Comparison of ENCODE assay signal across 8 cellular contexts in genomic region chr17:82097187-82097918, GRCh38.
A peak's percentile ranks its signal among the peaks of the same experiment; 100 is the strongest.
DNase-seq lines count a peak whose midpoint lies in the region; ATAC-seq and TF ChIP-seq lines count a peak whose summit lies in the region.

No MANE protein-coding gene starts in this region.

- peaks cover 48% of the 10 kb centered on the region for H3K36me3 ChIP-seq in RWPE2 (ENCODE audit: low read depth)

- H3K4me3 ChIP-seq in RWPE2 (ENCODE audit: severe bottlenecking): peak overlapping the region; percentile 98

- H3K36me3 Mint-ChIP-seq in central memory CD8-positive, alpha-beta T cell (ENCODE audit: insufficient read depth): peaks cover 8% of the 10 kb centered on the region

- H3K4me1 Mint-ChIP-seq in central memory CD8-positive, alpha-beta T cell: peaks cover 7% of the 10 kb centered on the region

- no peaks in the 10 kb centered on the region for H3K9me3 ChIP-seq in RWPE2 (ENCODE audit: severe bottlenecking)

- DNase-seq in NCI-H2227 (lab: John Stamatoyannopoulos, UW; ENCODE audit: unreplicated experiment) (peak; percentile 66), NCI-H2227 treated with DMSO at 0.1 percent for 48 hours (lab: John Stamatoyannopoulos, UW) (no peak), RWPE2 (ENCODE audit: low spot score) (no peak), left kidney (ENCODE audit: low read depth, low spot score) (peak; percentile 82)
- DNase-seq in central memory CD8-positive, alpha-beta T cell (ENCODE audit: low spot score in 2 of 2): no peak
- DNase-seq in stimulated activated naive CD8-positive, alpha-beta T cell treated with anti-CD3 and anti-CD28 coated beads, Interleukin-15, Interleukin-2, amounts not matched to agents 100 U/mL and 50 U/mL, for 24 hours: peak; percentile 42

- peak overlapping the region; percentile 62 for H3K4me3 Mint-ChIP-seq in central memory CD8-positive, alpha-beta T cell

- H3K27me3 Mint-ChIP-seq in central memory CD8-positive, alpha-beta T cell: no peaks in the 10 kb centered on the region

- H3K4me1 ChIP-seq in RWPE2 (ENCODE audit: insufficient read depth, poor library complexity, severe bottlenecking): peaks cover 12% of the 10 kb centered on the region

- H3K27ac Mint-ChIP-seq in central memory CD8-positive, alpha-beta T cell (ENCODE audit: low read depth): no peak overlapping the region

- no peaks in the 10 kb centered on the region for H3K27me3 ChIP-seq in RWPE2 (ENCODE audit: insufficient read depth, poor library complexity, severe bottlenecking)

- TF ChIP-seq CTCF in RWPE2 (IDR thresholded peaks at IDR 0.05; ENCODE audit: poor library complexity, severe bottlenecking): no peak

- H3K9me3 Mint-ChIP-seq in central memory CD8-positive, alpha-beta T cell: no peaks in the 10 kb centered on the region

- ATAC-seq in HG02571 (IDR thresholded peaks at IDR 0.05; ENCODE audit: unreplicated experiment) (peak; percentile 3), RWPE2 (ENCODE audit: low read depth) (no peak; the same call in 2 of the 3 replicates), GM19395 (IDR thresholded peaks at IDR 0.05; ENCODE audit: unreplicated experiment) (no peak)
- peak; percentile 1 for ATAC-seq in central memory CD8-positive, alpha-beta T cell (replicated peaks; ENCODE audit: extremely low read depth, poor library complexity, severe bottlenecking)
- no peak for ATAC-seq in stimulated activated naive CD8-positive, alpha-beta T cell treated with anti-CD3 and anti-CD28 coated beads, Interleukin-15, Interleukin-2, amounts not matched to agents 100 U/mL and 50 U/mL, for 24 hours

- peak overlapping the region; percentile 84 for H3K27ac ChIP-seq in RWPE2 (ENCODE audit: poor library complexity, severe bottlenecking)

Comparison
In these comparisons a context has a peak if more than half of its experiments do, and no peak if none do; other contexts are left out.
1. DNase-seq: peak in NCI-H2227 (single experiment), left kidney (single experiment) and stimulated activated naive CD8-positive, alpha-beta T cell treated with anti-CD3 and anti-CD28 coated beads, Interleukin-15, Interleukin-2, amounts not matched to agents 100 U/mL and 50 U/mL, for 24 hours (single experiment); none in NCI-H2227 treated with DMSO at 0.1 percent for 48 hours (single experiment), RWPE2 (single experiment) and central memory CD8-positive, alpha-beta T cell (0 of 2).
2. ATAC-seq: peak in HG02571 (single experiment) and central memory CD8-positive, alpha-beta T cell (single experiment); none in RWPE2 (single experiment), stimulated activated naive CD8-positive, alpha-beta T cell treated with anti-CD3 and anti-CD28 coated beads, Interleukin-15, Interleukin-2, amounts not matched to agents 100 U/mL and 50 U/mL, for 24 hours (single experiment) and GM19395 (single experiment).